ENCODE assay signal across 22 cellular contexts in the genomic region with DNA sequence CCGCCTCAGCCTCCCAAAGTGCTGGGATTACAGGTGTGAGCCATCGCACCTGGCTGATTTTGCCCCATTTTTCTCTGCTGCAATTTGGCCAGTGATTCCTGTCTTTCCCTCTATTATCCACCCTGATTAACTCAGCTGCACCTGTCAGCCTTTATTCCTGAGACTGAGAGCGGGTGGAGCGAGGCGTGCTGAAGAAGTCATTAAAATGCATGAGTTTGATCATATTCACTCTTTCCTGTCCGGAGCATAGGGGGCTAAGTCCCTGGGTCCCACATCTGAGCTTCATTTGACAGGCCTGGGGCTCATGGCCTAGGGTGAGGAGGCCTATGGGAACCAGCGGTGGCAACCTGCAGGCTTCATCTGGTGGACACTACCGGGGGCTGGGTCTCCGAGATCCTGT.
"Had no signal": no experiment of that assay in that cellular context is flagged by ENCODE, and none has a peak within 500 bp of the region (broad histone marks: within the 10 kb centered on the region; RNA-seq: fewer than 3 reads in every experiment).

No MANE protein-coding gene starts in this region.

- H3K36me3 Mint-ChIP-seq: immature natural killer cell had no signal

- H3K4me1 Mint-ChIP-seq: immature natural killer cell, nephron had no signal

- H3K4me3 Mint-ChIP-seq: immature natural killer cell; nephron; stimulated activated naive B cell treated with anti-CD40 and anti-IgM and Interleukin-4, amounts not matched to agents 10 μg/mL and 1 μg/mL and 100 μg/mL, for 72 hours; stimulated activated naive CD8-positive, alpha-beta T cell treated with anti-CD3 and anti-CD28 coated beads, Interleukin-15, Interleukin-2, amounts not matched to agents 100 ng/mL and 50 ng/mL, for 24 hours had no signal

- H3K27ac Mint-ChIP-seq: immature natural killer cell; naive thymus-derived CD8-positive, alpha-beta T cell; nephron; progenitor cell of endocrine pancreas; stimulated activated naive B cell treated with anti-CD40 and anti-IgM and Interleukin-4, amounts not matched to agents 10 μg/mL and 1 μg/mL and 100 μg/mL, for 72 hours; stimulated activated naive CD8-positive, alpha-beta T cell treated with anti-CD3 and anti-CD28 coated beads, Interleukin-15, Interleukin-2, amounts not matched to agents 100 ng/mL and 50 ng/mL, for 24 hours had no signal

- DNase-seq: immature natural killer cell; kidney; left colon; left lung; lower lobe of right lung; mammary epithelial cell; mesenchymal stem cell; naive thymus-derived CD8-positive, alpha-beta T cell; ovary; retina; right cardiac atrium; stimulated activated CD4-positive, alpha-beta T cell treated with anti-CD3 and anti-CD28 coated beads, Interleukin-12 subunit alpha, Interleukin-12 subunit beta, amount 100 ng/mL, for 4 hours; stimulated activated CD4-positive, alpha-beta T cell treated with anti-CD3 and anti-CD28 coated beads, Interleukin-15, amount 100 ng/mL, for 24 hours; stimulated activated CD4-positive, alpha-beta T cell treated with anti-CD3 and anti-CD28 coated beads, Interleukin-2, amount 100 ng/mL, for 24 hours; stimulated activated CD4-positive, alpha-beta T cell treated with anti-CD3 and anti-CD28 coated beads, Interleukin-4, amount 100 ng/mL, for 1 hour; stimulated activated naive B cell treated with anti-CD40 and anti-IgM and Interleukin-4, amounts not matched to agents 10 μg/mL and 1 μg/mL and 100 μg/mL, for 72 hours; tibial artery; trophoblast cell; upper lobe of right lung had no signal
